ENCODE assay signal across 8 cellular contexts in the genomic region with DNA sequence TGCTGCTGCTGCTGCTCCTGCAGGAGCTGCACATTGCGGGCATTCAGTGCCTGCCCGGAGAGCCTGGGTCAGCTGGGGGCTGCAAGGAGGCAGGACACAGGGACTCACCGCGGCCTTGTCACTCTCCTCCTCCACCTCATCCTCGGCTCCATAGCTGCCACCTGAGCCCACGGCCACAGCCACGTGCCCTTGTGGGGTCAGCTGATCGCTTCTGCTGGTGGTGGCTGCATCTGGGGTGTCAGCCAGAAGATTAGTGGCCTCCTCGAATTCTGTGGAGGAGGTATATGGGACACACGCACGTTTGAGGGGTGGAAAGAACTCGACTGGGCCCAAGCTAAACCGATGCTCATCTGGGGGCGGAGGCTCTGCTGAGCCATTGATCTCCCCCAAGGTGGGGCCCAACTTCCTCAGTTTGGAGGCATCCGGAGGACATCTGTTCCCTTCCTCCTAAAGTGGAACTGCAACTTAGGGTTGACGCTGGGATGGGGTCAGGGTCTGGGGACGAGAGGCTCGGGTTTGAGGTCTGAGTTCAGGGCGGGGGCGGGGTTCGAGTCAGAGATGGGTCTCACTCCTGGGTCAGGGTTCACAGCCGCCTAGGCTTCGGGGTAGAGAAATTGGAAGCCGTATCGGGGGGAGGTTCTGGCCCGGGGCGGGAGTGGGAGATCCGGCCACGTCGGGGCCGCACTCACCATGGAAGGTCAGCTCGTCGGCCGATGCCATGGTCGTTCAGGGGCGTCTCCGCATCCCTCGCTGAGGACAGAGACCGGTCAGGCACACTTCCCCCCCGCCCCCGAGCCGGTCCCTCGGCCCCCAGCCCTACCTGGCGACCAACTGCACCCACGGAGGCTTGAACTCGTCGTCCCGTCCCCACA. TPM values are rescaled to one million over a fixed set of nuclear protein-coding genes. Genes with fewer than 3 reads are reported as not detected.
DNase-seq lines count a peak whose midpoint lies in the region; ATAC-seq, FAIRE-seq and TF ChIP-seq lines count a peak whose summit lies in the region.

No MANE protein-coding gene starts in this region.

- TF ChIP-seq CTCF in AG09309 (IDR thresholded peaks at IDR 0.05; ENCODE audit: control insufficient read depth, insufficient read depth, low read depth, low read length, missing control alignments): no peak
- no peak for TF ChIP-seq CTCF in omental fat pad (IDR thresholded peaks at IDR 0.05)

- ATAC-seq in GM21825 (IDR thresholded peaks at IDR 0.05; ENCODE audit: unreplicated experiment): peak; percentile 10
- ATAC-seq in SK-N-SH treated with all-trans-retinoic acid at 6 μM for 48 hours: peak; percentile 55
- peak; percentile 2 for ATAC-seq in esophagus mucosa
- ATAC-seq in omental fat pad (ENCODE audit: low FRiP score): peak; percentile 5

- FAIRE-seq in RCC 7860 (lab: Jason Lieb, UNC): no peak

- H3K4me3 ChIP-seq in AG09309 (ENCODE audit: control insufficient read depth, low read depth, low read length): peak overlapping the region; percentile 85

- DNase-seq in AG09309 (ENCODE audit: low read depth) (no peak), omental fat pad (ENCODE audit: low spot score) (no peak), NCI-H69 (lab: John Stamatoyannopoulos, UW) (no peak), RCC 7860 (ENCODE audit: low spot score) (no peak), NCI-H1694 (lab: John Stamatoyannopoulos, UW) (no peak)

TF ChIP-seq in SK-N-SH treated with all-trans-retinoic acid at 6 μM for 48 hours, 23 proteins besides CTCF, POLR2A, EP300 and RAD21:
- TF ChIP-seq, protein P1, sequence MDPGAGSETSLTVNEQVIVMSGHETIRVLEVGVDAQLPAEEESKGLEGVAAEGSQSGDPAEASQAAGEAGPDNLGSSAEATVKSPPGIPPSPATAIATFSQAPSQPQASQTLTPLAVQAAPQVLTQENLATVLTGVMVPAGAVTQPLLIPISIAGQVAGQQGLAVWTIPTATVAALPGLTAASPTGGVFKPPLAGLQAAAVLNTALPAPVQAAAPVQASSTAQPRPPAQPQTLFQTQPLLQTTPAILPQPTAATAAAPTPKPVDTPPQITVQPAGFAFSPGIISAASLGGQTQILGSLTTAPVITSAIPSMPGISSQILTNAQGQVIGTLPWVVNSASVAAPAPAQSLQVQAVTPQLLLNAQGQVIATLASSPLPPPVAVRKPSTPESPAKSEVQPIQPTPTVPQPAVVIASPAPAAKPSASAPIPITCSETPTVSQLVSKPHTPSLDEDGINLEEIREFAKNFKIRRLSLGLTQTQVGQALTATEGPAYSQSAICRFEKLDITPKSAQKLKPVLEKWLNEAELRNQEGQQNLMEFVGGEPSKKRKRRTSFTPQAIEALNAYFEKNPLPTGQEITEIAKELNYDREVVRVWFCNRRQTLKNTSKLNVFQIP (CRISPR knock-in tag; IDR thresholded peaks at IDR 0.05; ENCODE audit: borderline replicate concordance, low read depth): no peak
- no peak for TF ChIP-seq ISL1 (CRISPR knock-in tag; IDR thresholded peaks at IDR 0.05)
- TF ChIP-seq, protein P2, sequence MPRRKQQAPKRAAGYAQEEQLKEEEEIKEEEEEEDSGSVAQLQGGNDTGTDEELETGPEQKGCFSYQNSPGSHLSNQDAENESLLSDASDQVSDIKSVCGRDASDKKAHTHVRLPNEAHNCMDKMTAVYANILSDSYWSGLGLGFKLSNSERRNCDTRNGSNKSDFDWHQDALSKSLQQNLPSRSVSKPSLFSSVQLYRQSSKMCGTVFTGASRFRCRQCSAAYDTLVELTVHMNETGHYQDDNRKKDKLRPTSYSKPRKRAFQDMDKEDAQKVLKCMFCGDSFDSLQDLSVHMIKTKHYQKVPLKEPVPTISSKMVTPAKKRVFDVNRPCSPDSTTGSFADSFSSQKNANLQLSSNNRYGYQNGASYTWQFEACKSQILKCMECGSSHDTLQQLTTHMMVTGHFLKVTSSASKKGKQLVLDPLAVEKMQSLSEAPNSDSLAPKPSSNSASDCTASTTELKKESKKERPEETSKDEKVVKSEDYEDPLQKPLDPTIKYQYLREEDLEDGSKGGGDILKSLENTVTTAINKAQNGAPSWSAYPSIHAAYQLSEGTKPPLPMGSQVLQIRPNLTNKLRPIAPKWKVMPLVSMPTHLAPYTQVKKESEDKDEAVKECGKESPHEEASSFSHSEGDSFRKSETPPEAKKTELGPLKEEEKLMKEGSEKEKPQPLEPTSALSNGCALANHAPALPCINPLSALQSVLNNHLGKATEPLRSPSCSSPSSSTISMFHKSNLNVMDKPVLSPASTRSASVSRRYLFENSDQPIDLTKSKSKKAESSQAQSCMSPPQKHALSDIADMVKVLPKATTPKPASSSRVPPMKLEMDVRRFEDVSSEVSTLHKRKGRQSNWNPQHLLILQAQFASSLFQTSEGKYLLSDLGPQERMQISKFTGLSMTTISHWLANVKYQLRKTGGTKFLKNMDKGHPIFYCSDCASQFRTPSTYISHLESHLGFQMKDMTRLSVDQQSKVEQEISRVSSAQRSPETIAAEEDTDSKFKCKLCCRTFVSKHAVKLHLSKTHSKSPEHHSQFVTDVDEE (CRISPR knock-in tag; IDR thresholded peaks at IDR 0.05): no peak

RNA-seq across cellular contexts. Expression of a gene that starts 0.5 kb away (rescaled TPM):
- total RNA-seq in esophagus mucosa (43.1 TPM), omental fat pad (10 to 100 TPM; 31.0 to 52.4 (median 39.1) TPM)

RNA-seq across cellular contexts. Expression of a gene that starts 0.7 kb away (rescaled TPM):
- total RNA-seq in esophagus mucosa (14.3 TPM), omental fat pad (10 to 100 TPM; 14.7 to 22.1 (median 20.3) TPM)

RNA-seq across cellular contexts. Expression of a gene that starts 32.9 kb away (rescaled TPM):
- total RNA-seq in esophagus mucosa: 93.2 TPM
- total RNA-seq in omental fat pad: 10 to 100 TPM; 42.4 to 89.9 (median 57.8) TPM

RNA-seq across cellular contexts. Expression of a gene that starts 56.6 kb away (rescaled TPM):
- total RNA-seq in esophagus mucosa (40.3 TPM), omental fat pad (10 to 100 TPM; 11.8 to 20.5 (median 16.5) TPM)

Comparison
In these comparisons a context has a peak if more than half of its experiments do, and no peak if none do; other contexts are left out.
1. ATAC-seq: peak in every context shown above with its lines; median percentile 55 in SK-N-SH treated with all-trans-retinoic acid at 6 μM for 48 hours; 10 in GM21825; 5 in omental fat pad; 2 in esophagus mucosa.